Comparison of ENCODE assay signal across 10 cellular contexts in the genomic region with DNA sequence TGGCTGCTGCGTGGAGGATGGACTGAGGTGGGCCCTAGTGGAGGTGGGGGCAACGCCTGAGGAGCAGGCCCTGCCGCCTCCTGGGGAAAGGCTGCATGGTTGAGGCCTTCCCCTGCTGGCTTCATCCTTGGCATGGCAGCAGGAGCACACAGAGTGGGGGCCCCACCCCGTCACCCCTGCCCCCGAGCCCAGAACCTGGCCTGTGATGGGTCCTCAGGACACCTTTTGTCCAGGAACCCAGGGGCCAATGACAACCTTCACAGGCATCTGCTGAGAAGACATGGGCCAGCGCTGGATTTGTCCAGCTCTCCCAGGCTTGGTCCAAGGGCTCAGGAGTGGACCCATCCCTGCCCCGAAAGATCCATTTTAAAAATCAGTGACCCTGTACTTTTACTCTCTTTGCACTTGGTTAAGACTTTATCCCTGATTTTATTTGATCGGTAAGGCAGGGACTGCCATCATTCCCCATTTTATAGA. TPM values are rescaled to one million over a fixed set of nuclear protein-coding genes. Genes with fewer than 3 reads are reported as not detected.
DNase-seq lines count a peak whose midpoint lies in the region; ATAC-seq and TF ChIP-seq lines count a peak whose summit lies in the region.
"Had no signal": no experiment of that assay in that cellular context is flagged by ENCODE, and none has a peak within 500 bp of the region (broad histone marks: within the 10 kb centered on the region; RNA-seq: fewer than 3 reads in every experiment).

No MANE protein-coding gene starts in this region.

- peak overlapping the region; percentile 24 for H3K4me3 ChIP-seq in kidney epithelial cell (ENCODE audit: low read depth, low read length)

- H3K27me3 ChIP-seq in kidney epithelial cell (ENCODE audit: control insufficient read depth, insufficient read depth, low read length): no peaks in the 10 kb centered on the region

- H3K27me3 Mint-ChIP-seq in activated CD8-positive, alpha-beta memory T cell treated with anti-CD3 and anti-CD28 coated beads, Interleukin-2, amount 10 ng/mL, durations not matched to agents 7 days and 5 days: no peaks in the 10 kb centered on the region
- H3K27me3 Mint-ChIP-seq in activated T-helper 2 cell treated with anti-CD3 and anti-CD28 coated beads, Interferon-gamma antibody, Interleukin-2, Interleukin-4, amounts not matched to agents 10 μg/mL and 5 μg/mL and 100 μg/mL, durations not matched to agents 14 hours and 24 hours and 36 hours (ENCODE audit: low read depth): no peaks in the 10 kb centered on the region
- H3K27me3 Mint-ChIP-seq in stimulated activated naive CD8-positive, alpha-beta T cell treated with anti-CD3 and anti-CD28 coated beads, Interleukin-15, amount 100 ng/mL, for 72 hours: no peaks in the 10 kb centered on the region

- intact Hi-C loops in activated T-helper 2 cell treated with anti-CD3 and anti-CD28 coated beads, Interferon-gamma antibody, Interleukin-2, Interleukin-4, amounts not matched to agents 10 μg/mL and 5 μg/mL and 100 μg/mL, durations not matched to agents 14 hours and 24 hours and 36 hours (cut with micrococcal nuclease): loop anchor here (2.0 kb wide), 1 partner anchor 51 kb away; no protein-coding TSS in a partner anchor

- peak overlapping the region; percentile 75 for H3K4me3 Mint-ChIP-seq in activated CD8-positive, alpha-beta memory T cell treated with anti-CD3 and anti-CD28 coated beads, Interleukin-2, amount 10 ng/mL, durations not matched to agents 7 days and 5 days
- H3K4me3 Mint-ChIP-seq in activated T-helper 2 cell treated with anti-CD3 and anti-CD28 coated beads, Interferon-gamma antibody, Interleukin-2, Interleukin-4, amounts not matched to agents 10 μg/mL and 5 μg/mL and 100 μg/mL, durations not matched to agents 14 hours and 24 hours and 36 hours (ENCODE audit: low read depth): peak overlapping the region; percentile 76
- H3K4me3 Mint-ChIP-seq in stimulated activated naive CD8-positive, alpha-beta T cell treated with anti-CD3 and anti-CD28 coated beads, Interleukin-15, amount 100 ng/mL, for 72 hours: peak overlapping the region; percentile 86 to 87

- peak overlapping the region; percentile 84 for H3K27ac Mint-ChIP-seq in activated CD8-positive, alpha-beta memory T cell treated with anti-CD3 and anti-CD28 coated beads, Interleukin-2, amount 10 ng/mL, durations not matched to agents 7 days and 5 days
- peak overlapping the region; percentile 76 for H3K27ac Mint-ChIP-seq in activated T-helper 2 cell treated with anti-CD3 and anti-CD28 coated beads, Interferon-gamma antibody, Interleukin-2, Interleukin-4, amounts not matched to agents 10 μg/mL and 5 μg/mL and 100 μg/mL, durations not matched to agents 14 hours and 24 hours and 36 hours
- peak overlapping the region; percentile 2 to 88 for H3K27ac Mint-ChIP-seq in stimulated activated naive CD8-positive, alpha-beta T cell treated with anti-CD3 and anti-CD28 coated beads, Interleukin-15, amount 100 ng/mL, for 72 hours

- H3K36me3 ChIP-seq in kidney epithelial cell (ENCODE audit: control insufficient read depth, insufficient read depth, low read length): peaks cover 2% of the 10 kb centered on the region

- CTCF ChIA-PET in activated CD8-positive, alpha-beta memory T cell treated with anti-CD3 and anti-CD28 coated beads, Interleukin-2, amount 10 ng/mL, durations not matched to agents 7 days and 5 days (lab: Charles Lee): interaction anchor here (1.3 to 2.1 kb wide), 3 partner anchors 11 to 51 kb away, joined by 3 to 8 read pairs (median 3); no protein-coding TSS in a partner anchor

- H3K36me3 Mint-ChIP-seq in activated CD8-positive, alpha-beta memory T cell treated with anti-CD3 and anti-CD28 coated beads, Interleukin-2, amount 10 ng/mL, durations not matched to agents 7 days and 5 days: peaks cover 34% of the 10 kb centered on the region
- H3K36me3 Mint-ChIP-seq in activated T-helper 2 cell treated with anti-CD3 and anti-CD28 coated beads, Interferon-gamma antibody, Interleukin-2, Interleukin-4, amounts not matched to agents 10 μg/mL and 5 μg/mL and 100 μg/mL, durations not matched to agents 14 hours and 24 hours and 36 hours (ENCODE audit: low read depth): peaks cover 45% of the 10 kb centered on the region

- no peak for DNase-seq in activated CD8-positive, alpha-beta memory T cell treated with anti-CD3 and anti-CD28 coated beads, Interleukin-2, amount 10 ng/mL, durations not matched to agents 7 days and 5 days
- DNase-seq in activated CD8-positive, alpha-beta memory T cell treated with anti-CD3 and anti-CD28 coated beads for 24 hours: no peak
- no peak for DNase-seq in activated T-helper 2 cell treated with anti-CD3 and anti-CD28 coated beads, Interferon-gamma antibody, Interleukin-2, Interleukin-4, amounts not matched to agents 10 μg/mL and 5 μg/mL and 100 μg/mL, durations not matched to agents 14 hours and 24 hours and 36 hours (ENCODE audit: low spot score)
- no peak for DNase-seq in kidney epithelial cell (ENCODE audit: low read depth)
- no peak for DNase-seq in stimulated activated naive CD8-positive, alpha-beta T cell treated with anti-CD3 and anti-CD28 coated beads, Interleukin-15, amount 100 ng/mL, for 72 hours
- DNase-seq in GM13977 (ENCODE audit: low spot score): no peak
- no peak for DNase-seq in NCI-H1436 (lab: John Stamatoyannopoulos, UW)
- DNase-seq: SHP77 had no signal

- H3K9me3 Mint-ChIP-seq in activated CD8-positive, alpha-beta memory T cell treated with anti-CD3 and anti-CD28 coated beads, Interleukin-2, amount 10 ng/mL, durations not matched to agents 7 days and 5 days (ENCODE audit: low read depth): no peaks in the 10 kb centered on the region
- peaks cover 6% of the 10 kb centered on the region for H3K9me3 Mint-ChIP-seq in activated T-helper 2 cell treated with anti-CD3 and anti-CD28 coated beads, Interferon-gamma antibody, Interleukin-2, Interleukin-4, amounts not matched to agents 10 μg/mL and 5 μg/mL and 100 μg/mL, durations not matched to agents 14 hours and 24 hours and 36 hours
- peaks cover 0 to 5% of the 10 kb centered on the region in 2 donors for H3K9me3 Mint-ChIP-seq in stimulated activated naive CD8-positive, alpha-beta T cell treated with anti-CD3 and anti-CD28 coated beads, Interleukin-15, amount 100 ng/mL, for 72 hours

- TF ChIP-seq CTCF in kidney epithelial cell (IDR thresholded peaks at IDR 0.05; ENCODE audit: insufficient read depth, low read length, poor library complexity, severe bottlenecking) (no peak), GM13977 (IDR thresholded peaks at IDR 0.05; ENCODE audit: extremely low read depth, insufficient read depth, missing control alignments) (no peak)

- in situ Hi-C loops in GM13977 (cut with MboI; ENCODE audit: low pct_unique_long_range_greater_than_20kb, low sequenced_read_pairs, unreplicated experiment): no loop called here

- peaks cover 22% of the 10 kb centered on the region for H3K4me1 Mint-ChIP-seq in activated CD8-positive, alpha-beta memory T cell treated with anti-CD3 and anti-CD28 coated beads, Interleukin-2, amount 10 ng/mL, durations not matched to agents 7 days and 5 days
- peaks cover 13% of the 10 kb centered on the region for H3K4me1 Mint-ChIP-seq in activated T-helper 2 cell treated with anti-CD3 and anti-CD28 coated beads, Interferon-gamma antibody, Interleukin-2, Interleukin-4, amounts not matched to agents 10 μg/mL and 5 μg/mL and 100 μg/mL, durations not matched to agents 14 hours and 24 hours and 36 hours (ENCODE audit: low read depth)
- H3K4me1 Mint-ChIP-seq in stimulated activated naive CD8-positive, alpha-beta T cell treated with anti-CD3 and anti-CD28 coated beads, Interleukin-15, amount 100 ng/mL, for 72 hours: peaks cover 51% of the 10 kb centered on the region

- ATAC-seq in activated CD8-positive, alpha-beta memory T cell treated with anti-CD3 and anti-CD28 coated beads, Interleukin-2, amount 10 ng/mL, durations not matched to agents 7 days and 5 days: no peak
- no peak for ATAC-seq in stimulated activated naive CD8-positive, alpha-beta T cell treated with anti-CD3 and anti-CD28 coated beads, Interleukin-15, amount 100 ng/mL, for 72 hours
- ATAC-seq in GM19463 (IDR thresholded peaks at IDR 0.05; ENCODE audit: unreplicated experiment): no peak

RNA-seq across cellular contexts. Expression of a gene that starts 0.6 kb away (rescaled TPM):
- total RNA-seq in activated CD8-positive, alpha-beta memory T cell treated with anti-CD3 and anti-CD28 coated beads, Interleukin-2, amount 10 ng/mL, durations not matched to agents 7 days and 5 days: 10 to 100 TPM; 26.1 to 34.1 TPM
- 20.2 and 21.4 TPM in 2 replicates for total RNA-seq in activated T-helper 2 cell treated with anti-CD3 and anti-CD28 coated beads, Interferon-gamma antibody, Interleukin-2, Interleukin-4, amounts not matched to agents 10 μg/mL and 5 μg/mL and 100 μg/mL, durations not matched to agents 14 hours and 24 hours and 36 hours
- total RNA-seq in kidney epithelial cell: 12.0 and 13.8 TPM in 2 replicates

RNA-seq across cellular contexts. Expression of a gene that starts 14.0 kb away (rescaled TPM):
- 10 to 100 TPM; 29.8 to 36.8 TPM for total RNA-seq in activated CD8-positive, alpha-beta memory T cell treated with anti-CD3 and anti-CD28 coated beads, Interleukin-2, amount 10 ng/mL, durations not matched to agents 7 days and 5 days
- 50.5 and 53.7 TPM in 2 replicates for total RNA-seq in activated T-helper 2 cell treated with anti-CD3 and anti-CD28 coated beads, Interferon-gamma antibody, Interleukin-2, Interleukin-4, amounts not matched to agents 10 μg/mL and 5 μg/mL and 100 μg/mL, durations not matched to agents 14 hours and 24 hours and 36 hours
- 32.9 and 36.3 TPM in 2 replicates for total RNA-seq in kidney epithelial cell

RNA-seq across cellular contexts. Expression of a gene that starts 25.6 kb away (rescaled TPM):
- 10 to 100 TPM; 64.6 to 87.0 TPM for total RNA-seq in activated CD8-positive, alpha-beta memory T cell treated with anti-CD3 and anti-CD28 coated beads, Interleukin-2, amount 10 ng/mL, durations not matched to agents 7 days and 5 days
- 57.9 and 59.8 TPM in 2 replicates for total RNA-seq in activated T-helper 2 cell treated with anti-CD3 and anti-CD28 coated beads, Interferon-gamma antibody, Interleukin-2, Interleukin-4, amounts not matched to agents 10 μg/mL and 5 μg/mL and 100 μg/mL, durations not matched to agents 14 hours and 24 hours and 36 hours
- 37.9 and 40.2 TPM in 2 replicates for total RNA-seq in kidney epithelial cell

RNA-seq across cellular contexts. Expression of a gene that starts 54.8 kb away (rescaled TPM):
- not detected for total RNA-seq in activated CD8-positive, alpha-beta memory T cell treated with anti-CD3 and anti-CD28 coated beads, Interleukin-2, amount 10 ng/mL, durations not matched to agents 7 days and 5 days
- not detected in 2 replicates for total RNA-seq in activated T-helper 2 cell treated with anti-CD3 and anti-CD28 coated beads, Interferon-gamma antibody, Interleukin-2, Interleukin-4, amounts not matched to agents 10 μg/mL and 5 μg/mL and 100 μg/mL, durations not matched to agents 14 hours and 24 hours and 36 hours
- not detected in 2 replicates for total RNA-seq in kidney epithelial cell
- total RNA-seq: MCF 10A had no signal
